In the genomic region with DNA sequence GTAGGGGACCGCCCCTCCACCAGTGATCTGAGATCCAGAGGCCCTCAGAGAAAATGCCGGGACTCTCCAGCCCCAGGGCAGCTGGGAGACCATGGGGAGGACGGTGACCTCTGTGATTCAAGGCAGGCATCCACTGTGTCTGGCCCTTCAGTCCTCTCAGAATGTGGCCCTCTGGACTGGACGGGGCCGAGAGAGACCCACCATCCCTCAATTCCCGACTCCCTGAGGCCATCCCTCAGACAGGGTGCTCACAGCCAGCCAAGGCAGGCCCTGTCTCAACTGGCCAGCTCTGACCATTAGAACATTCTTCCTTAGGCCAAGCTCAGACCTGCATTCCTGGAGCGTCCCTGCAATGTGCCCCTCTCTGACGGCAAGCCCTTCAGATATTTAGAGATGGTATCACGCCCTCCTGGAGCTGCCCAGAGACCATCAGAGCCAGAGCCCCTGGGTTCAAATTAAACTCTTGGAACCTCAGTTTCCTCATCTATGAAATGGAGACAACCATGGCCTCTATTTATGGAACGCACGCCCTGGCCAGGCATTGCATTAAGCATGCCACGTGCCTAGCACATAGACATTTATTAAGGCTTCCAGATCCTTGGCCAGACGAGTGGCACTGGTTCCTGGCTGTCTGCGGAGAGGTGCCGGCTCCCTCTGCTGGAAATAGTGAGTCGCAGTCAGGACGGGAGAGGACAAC, we compare ENCODE assay signal across 8 cellular contexts. TPM values are rescaled to one million over a fixed set of nuclear protein-coding genes. Genes with fewer than 3 reads are reported as not detected.
DNase-seq lines count a peak whose midpoint lies in the region; ATAC-seq and TF ChIP-seq lines count a peak whose summit lies in the region.

No MANE protein-coding gene starts in this region.

- H3K27me3 ChIP-seq in WERI-Rb-1 (ENCODE audit: insufficient read depth, low read depth, severe bottlenecking) (no peaks in the 10 kb centered on the region), breast epithelium (no peaks in the 10 kb centered on the region), kidney epithelial cell (ENCODE audit: control insufficient read depth, insufficient read depth, low read length) (no peaks in the 10 kb centered on the region)

- no peak for TF ChIP-seq POLR2A in breast epithelium (IDR thresholded peaks at IDR 0.05)

- intact Hi-C loops in breast epithelium (cut with DNase I; ENCODE audit: low total_unique reads): loop anchor here (10.0 kb wide), 1 partner anchor 139 kb away; no protein-coding TSS in a partner anchor

- H3K9me3 ChIP-seq in WERI-Rb-1 (ENCODE audit: severe bottlenecking) (no peaks in the 10 kb centered on the region), breast epithelium (no peaks in the 10 kb centered on the region)

- H3K4me3 ChIP-seq in GM12875 (ENCODE audit: low read depth, low read length): no peak overlapping the region
- H3K4me3 ChIP-seq in WERI-Rb-1 (ENCODE audit: low read depth, low read length): no peak overlapping the region
- H3K4me3 ChIP-seq in breast epithelium: no peak overlapping the region
- H3K4me3 ChIP-seq in kidney epithelial cell (ENCODE audit: low read depth, low read length): no peak overlapping the region

- DNase-seq in NCI-H2171 treated with DMSO at 0.1 percent for 48 hours (lab: John Stamatoyannopoulos, UW): peak; percentile 89
- peak; percentile 90 for DNase-seq in WERI-Rb-1
- DNase-seq in breast epithelium (ENCODE audit: low spot score in 2 of 2): peak; percentile 80 to 81
- DNase-seq in kidney epithelial cell (ENCODE audit: low read depth): peak; percentile 48
- DNase-seq in stimulated activated CD4-positive, alpha-beta T cell treated with anti-CD3 and anti-CD28 coated beads, Interleukin-1b, Interleukin-23, amount 100 ng/mL, for 48 hours: peak; percentile 77

- peak; percentile 60 for ATAC-seq in HG02885 (IDR thresholded peaks at IDR 0.05; ENCODE audit: poor library complexity, unreplicated experiment)
- ATAC-seq in HG03039 (IDR thresholded peaks at IDR 0.05; ENCODE audit: unreplicated experiment): no peak

- H3K4me1 ChIP-seq in breast epithelium: no peaks in the 10 kb centered on the region

- H3K36me3 ChIP-seq in WERI-Rb-1 (no peaks in the 10 kb centered on the region), breast epithelium (no peaks in the 10 kb centered on the region), kidney epithelial cell (ENCODE audit: control insufficient read depth, insufficient read depth, low read length) (no peaks in the 10 kb centered on the region)

- H3K27ac ChIP-seq in WERI-Rb-1 (no peak overlapping the region), breast epithelium (no peak overlapping the region)

- TF ChIP-seq CTCF in GM12875 (IDR thresholded peaks at IDR 0.05; ENCODE audit: borderline replicate concordance, insufficient read depth, low read depth, low read length): peak; percentile 87
- peak; percentile 89 for TF ChIP-seq CTCF in WERI-Rb-1 (IDR thresholded peaks at IDR 0.05; ENCODE audit: low read depth, low read length)
- TF ChIP-seq CTCF in breast epithelium (IDR thresholded peaks at IDR 0.05): peak; percentile 72 to 91 (median 87)
- peak; percentile 89 for TF ChIP-seq CTCF in kidney epithelial cell (IDR thresholded peaks at IDR 0.05; ENCODE audit: insufficient read depth, low read length, poor library complexity, severe bottlenecking)

RNA-seq across cellular contexts. Expression of a gene that starts 9.6 kb away (rescaled TPM):
- total RNA-seq in breast epithelium: 1 to 10 TPM in 1 of 3 donors, not detected in 2; 3.6 TPM
- 0.04 and 0.55 TPM in 2 replicates for total RNA-seq in kidney epithelial cell

RNA-seq across cellular contexts. Expression of a gene that starts 32.5 kb away (rescaled TPM):
- total RNA-seq in breast epithelium (100 to 1,000 TPM in 2 of 3 donors, 10 to 100 TPM in 1; 40.0 to 226 (median 105) TPM), kidney epithelial cell (30.3 and 31.8 TPM in 2 replicates)
